ENCODE assay signal across 8 cellular contexts in the genomic region with DNA sequence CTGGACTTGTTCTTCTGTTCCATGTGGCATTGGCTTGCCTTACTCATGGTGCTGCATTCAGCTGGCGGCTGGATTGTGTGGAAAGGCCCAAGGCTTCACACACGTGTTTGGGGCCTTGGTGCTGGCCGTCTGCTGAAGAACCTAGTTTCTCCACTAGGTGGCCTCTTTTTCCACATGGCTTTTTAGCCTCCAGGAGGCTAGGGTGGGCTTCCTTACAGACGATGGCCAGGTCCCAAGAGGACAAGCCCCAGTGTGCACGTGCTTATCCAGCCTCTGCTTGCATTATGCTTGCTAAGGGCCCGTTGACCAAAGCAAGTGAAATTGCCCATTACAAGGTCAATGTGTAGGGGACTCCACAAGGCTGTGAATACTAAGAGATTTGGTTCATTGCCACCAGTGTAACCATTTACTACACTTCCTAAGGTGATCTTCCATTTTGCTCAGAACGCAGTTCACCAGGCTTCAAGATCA. TPM values are rescaled to one million over a fixed set of nuclear protein-coding genes. Genes with fewer than 3 reads are reported as not detected.
A peak's percentile ranks its signal among the peaks of the same experiment; 100 is the strongest.
DNase-seq lines count a peak whose midpoint lies in the region; ATAC-seq and TF ChIP-seq lines count a peak whose summit lies in the region.

No MANE protein-coding gene starts in this region.

- ATAC-seq in activated CD8-positive, alpha-beta T cell treated with anti-CD3 and anti-CD28 coated beads, Interleukin-2, amount 10 ng/mL, durations not matched to agents 7 days and 5 days: peak; percentile 44
- no peak for ATAC-seq in GM18520 (IDR thresholded peaks at IDR 0.05; ENCODE audit: unreplicated experiment)

- H4K5ac ChIP-seq in H9 (ENCODE audit: insufficient read length, low read depth, low read length): no peak overlapping the region

- H4K91ac ChIP-seq in H9 (ENCODE audit: insufficient read length, low read depth, low read length): no peak overlapping the region

- no peaks in the 10 kb centered on the region for H4K20me1 ChIP-seq in H9 (ENCODE audit: control insufficient read depth, insufficient read depth, insufficient read length)

- peaks cover 21 to 22% of the 10 kb centered on the region in 2 experiments for H3K4me1 Mint-ChIP-seq in H9
- no peaks in the 10 kb centered on the region for H3K4me1 Mint-ChIP-seq in activated CD8-positive, alpha-beta T cell treated with anti-CD3 and anti-CD28 coated beads, Interleukin-2, amount 10 ng/mL, durations not matched to agents 7 days and 5 days (ENCODE audit: low read depth)

- no peak overlapping the region for H3K14ac ChIP-seq in H9 (ENCODE audit: insufficient read depth, low read length)

- no peak overlapping the region for H3T11ph ChIP-seq in H9 (ENCODE audit: low read length)

- no peaks in the 10 kb centered on the region for H3K9me3 Mint-ChIP-seq in H9
- no peaks in the 10 kb centered on the region for H3K9me3 Mint-ChIP-seq in activated CD8-positive, alpha-beta T cell treated with anti-CD3 and anti-CD28 coated beads, Interleukin-2, amount 10 ng/mL, durations not matched to agents 7 days and 5 days (ENCODE audit: insufficient read depth)

- no peaks in the 10 kb centered on the region for H3K27me3 ChIP-seq in H9 (ENCODE audit: insufficient read depth, low read length)

- peak; percentile 80 for DNase-seq in H9
- peak; percentile 26 for DNase-seq in activated CD8-positive, alpha-beta T cell treated with anti-CD3 and anti-CD28 coated beads, Interleukin-2, amount 10 ng/mL, durations not matched to agents 7 days and 5 days
- peak; percentile 72 for DNase-seq in islet precursor cell
- no peak for DNase-seq in AG08395 (ENCODE audit: low spot score)
- no peak for DNase-seq in T-helper 9 cell
- DNase-seq in stimulated activated CD4-positive, alpha-beta T cell treated with anti-CD3 and anti-CD28 coated beads, Interleukin-4, amount 100 ng/mL, for 4 hours: no peak

- H3K79me1 ChIP-seq in H9 (ENCODE audit: insufficient read depth, low read depth, low read length, poor library complexity, severe bottlenecking): no peaks in the 10 kb centered on the region

- H3K56ac ChIP-seq in H9 (ENCODE audit: insufficient read length, low read depth, low read length): no peak overlapping the region

- H2BK5ac ChIP-seq in H9 (ENCODE audit: insufficient read length, low read length): no peak overlapping the region

- H3K4me1 ChIP-seq in H9 (ENCODE audit: insufficient read depth, low read length): no peaks in the 10 kb centered on the region

- peaks cover 19% of the 10 kb centered on the region for H3K27me3 Mint-ChIP-seq in H9 (ENCODE audit: low read depth)
- peaks cover 13% of the 10 kb centered on the region for H3K27me3 Mint-ChIP-seq in activated CD8-positive, alpha-beta T cell treated with anti-CD3 and anti-CD28 coated beads, Interleukin-2, amount 10 ng/mL, durations not matched to agents 7 days and 5 days (ENCODE audit: low read depth)

- no peak overlapping the region for H2BK20ac ChIP-seq in H9 (ENCODE audit: low read depth, low read length, poor library complexity, severe bottlenecking)

- CTCF ChIA-PET in activated CD8-positive, alpha-beta T cell treated with anti-CD3 and anti-CD28 coated beads, Interleukin-2, amount 10 ng/mL, durations not matched to agents 7 days and 5 days (lab: Charles Lee): interaction anchor here (0.9 to 1.8 kb wide), 5 partner anchors 10 to 120 kb away, joined by 3 to 6 read pairs (median 4); no protein-coding TSS in a partner anchor

- H3K4me3 Mint-ChIP-seq in H9: no peak overlapping the region
- no peak overlapping the region for H3K4me3 Mint-ChIP-seq in activated CD8-positive, alpha-beta T cell treated with anti-CD3 and anti-CD28 coated beads, Interleukin-2, amount 10 ng/mL, durations not matched to agents 7 days and 5 days

- H3K9me3 ChIP-seq in H9 (ENCODE audit: control insufficient read depth, low read depth, low read length): no peaks in the 10 kb centered on the region

- H3K23me2 ChIP-seq in H9 (ENCODE audit: insufficient read length, low read depth, low read length, poor library complexity, severe bottlenecking): no peaks in the 10 kb centered on the region

- no peak overlapping the region for H2AFZ ChIP-seq in H9 (ENCODE audit: low read length)

- POLR2A ChIA-PET in activated CD8-positive, alpha-beta T cell treated with anti-CD3 and anti-CD28 coated beads, Interleukin-2, amount 10 ng/mL, durations not matched to agents 7 days and 5 days (lab: Charles Lee): no interaction called here

- H3K79me2 ChIP-seq in H9 (ENCODE audit: insufficient read depth, low read length): no peaks in the 10 kb centered on the region

- no peak overlapping the region for H3K27ac Mint-ChIP-seq in H9
- no peak overlapping the region for H3K27ac Mint-ChIP-seq in activated CD8-positive, alpha-beta T cell treated with anti-CD3 and anti-CD28 coated beads, Interleukin-2, amount 10 ng/mL, durations not matched to agents 7 days and 5 days

- no peak overlapping the region for H2AK5ac ChIP-seq in H9 (ENCODE audit: insufficient read length, low read length)

- H2BK12ac ChIP-seq in H9 (ENCODE audit: insufficient read length, low read depth, low read length): no peak overlapping the region

- H3K4me2 ChIP-seq in H9 (ENCODE audit: insufficient read depth, insufficient read length, low read length): no peak overlapping the region

- TF ChIP-seq CTCF in C4-2B (conservative IDR thresholded peaks at IDR 0.05): peak; percentile 68
- TF ChIP-seq CTCF in H9 (conservative IDR thresholded peaks at IDR 0.05): peak; percentile 82

- H3K36me3 Mint-ChIP-seq in H9 (ENCODE audit: insufficient read depth in 1 of 3, low read depth in 3 of 3): no peaks in the 10 kb centered on the region
- no peaks in the 10 kb centered on the region for H3K36me3 Mint-ChIP-seq in activated CD8-positive, alpha-beta T cell treated with anti-CD3 and anti-CD28 coated beads, Interleukin-2, amount 10 ng/mL, durations not matched to agents 7 days and 5 days (ENCODE audit: low read depth)

- no peak overlapping the region for H3K9ac ChIP-seq in H9 (ENCODE audit: extremely low read depth, insufficient read length, low read length)

- no peak overlapping the region for H3K18ac ChIP-seq in H9 (ENCODE audit: insufficient read length, low read depth, low read length)

- H3K4ac ChIP-seq in H9 (ENCODE audit: low read depth, low read length): no peak overlapping the region

- whole genome bisulfite sequencing in H9 (ENCODE audit: extremely low coverage, insufficient read length, low lambda C conversion rate): no CpG with 5 or more reads among the region's 7 CpGs

- no peak overlapping the region for H2BK120ac ChIP-seq in H9 (ENCODE audit: low read depth, low read length, poor library complexity, severe bottlenecking)

- H3K27ac ChIP-seq in C4-2B (no peak overlapping the region), H9 (ENCODE audit: insufficient read length, low read depth, low read length) (no peak overlapping the region)

- H2BK15ac ChIP-seq in H9 (ENCODE audit: low read depth, low read length): no peak overlapping the region

- no peak overlapping the region for H4K8ac ChIP-seq in H9 (replicated peaks; ENCODE audit: insufficient read length, low read depth, low read length)

- no peak overlapping the region for H3K23ac ChIP-seq in H9 (ENCODE audit: insufficient read length, low read depth, low read length)

RNA-seq across cellular contexts. Expression of gene FOXO6, which starts 47.5 kb away (rescaled TPM):
- 0.83 and 0.99 TPM in 2 replicates for total RNA-seq in H9 (2021)
- total RNA-seq in activated CD8-positive, alpha-beta T cell treated with anti-CD3 and anti-CD28 coated beads, Interleukin-2, amount 10 ng/mL, durations not matched to agents 7 days and 5 days: under 1 TPM; 0.24 to 0.31 TPM

Comparison
In these comparisons a context has a peak if more than half of its experiments do, and no peak if none do; other contexts are left out.
1. DNase-seq: peak in H9 (single experiment), activated CD8-positive, alpha-beta T cell treated with anti-CD3 and anti-CD28 coated beads, Interleukin-2, amount 10 ng/mL, durations not matched to agents 7 days and 5 days (single experiment) and islet precursor cell (single experiment); none in AG08395 (single experiment), T-helper 9 cell (single experiment) and stimulated activated CD4-positive, alpha-beta T cell treated with anti-CD3 and anti-CD28 coated beads, Interleukin-4, amount 100 ng/mL, for 4 hours (0 of 2).